22 cellular contexts compared by ENCODE assay signal in the genomic region with DNA sequence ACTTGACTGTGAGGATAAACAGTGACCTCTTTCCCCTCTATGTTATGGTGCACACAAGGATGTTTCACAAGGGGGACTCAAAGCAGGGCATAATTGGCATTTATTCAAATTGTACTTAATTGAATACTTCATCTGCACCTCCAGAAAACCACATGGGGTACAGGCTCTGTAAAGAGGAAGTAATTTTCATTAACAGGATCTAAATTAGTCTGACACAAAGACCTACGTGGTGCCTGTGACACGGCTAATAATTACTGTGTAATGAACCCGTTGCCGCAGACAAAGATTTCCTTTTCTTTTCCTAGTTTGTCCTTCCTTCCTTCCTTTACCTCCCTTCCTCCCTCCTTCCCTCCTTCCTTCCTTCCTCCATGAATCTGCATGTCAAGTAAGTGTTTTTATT.
"Had no signal": no experiment of that assay in that cellular context is flagged by ENCODE, and none has a peak within 500 bp of the region (broad histone marks: within the 10 kb centered on the region; RNA-seq: fewer than 3 reads in every experiment).

No MANE protein-coding gene starts in this region.

- H3K27me3 ChIP-seq: ascending aorta, brain microvascular endothelial cell, foreskin keratinocyte, neural progenitor cell, stomach, suprapubic skin, tibial nerve had no signal

- ATAC-seq: activated CD4-positive, alpha-beta T cell treated with anti-CD3 and anti-CD28 coated beads for 36 hours; activated naive CD4-positive, alpha-beta T cell treated with anti-CD3 and anti-CD28 coated beads, Interleukin-2, amount 50 U/mL, for 72 hours; activated T-helper 17 cell treated with anti-CD3 and anti-CD28 coated beads, Interleukin-2, amount 50 U/mL, for 72 hours; foreskin keratinocyte; left lobe of liver; naive thymus-derived CD8-positive, alpha-beta T cell had no signal

- H3K4me1 ChIP-seq: ascending aorta, foreskin keratinocyte, stomach, suprapubic skin, tibial nerve had no signal

- H3K27ac ChIP-seq: ascending aorta, brain microvascular endothelial cell, foreskin keratinocyte, neural progenitor cell, stomach, suprapubic skin, tibial nerve had no signal

- H3K36me3 ChIP-seq: ascending aorta, brain microvascular endothelial cell, neural progenitor cell, stomach, suprapubic skin had no signal

- H3K9ac ChIP-seq: neural progenitor cell had no signal

- H3K9me3 ChIP-seq: ascending aorta, stomach, suprapubic skin, tibial nerve had no signal

- H3K4me2 ChIP-seq: neural progenitor cell had no signal

- H2AFZ ChIP-seq: neural progenitor cell had no signal

- DNase-seq: activated B cell treated with CpG ODN at 0.5 μM for 24 hours; activated CD4-positive, alpha-beta T cell treated with anti-CD3 and anti-CD28 coated beads for 36 hours; activated CD4-positive, alpha-beta T cell treated with anti-CD3 and anti-CD28 coated beads, Interleukin-2, amount 50 U/mL, for 4 hours; activated CD8-positive, alpha-beta memory T cell treated with anti-CD3 and anti-CD28 coated beads for 24 hours; activated CD8-positive, alpha-beta memory T cell treated with anti-CD3 and anti-CD28 coated beads, Interleukin-2, amount 50 U/mL, for 4 hours; activated T-cell treated with anti-CD3 and anti-CD28 coated beads, Interleukin-2, amount 50 U/mL, for 24 hours; brain microvascular endothelial cell; caudate nucleus; effector memory CD4-positive, alpha-beta T cell; foreskin keratinocyte; kidney; naive thymus-derived CD8-positive, alpha-beta T cell; stimulated activated CD4-positive, alpha-beta T cell treated with anti-CD3 and anti-CD28 coated beads, Interleukin-2, amount 100 ng/mL, for 48 hours; stomach had no signal

- H3K4me3 ChIP-seq: ascending aorta, lung, neural progenitor cell, stomach, suprapubic skin, tibial nerve had no signal
